Comparison of ENCODE assay signal across 28 cellular contexts in genomic region chr5:83453937-83454336, GRCh38.
"Had no signal": no experiment of that assay in that cellular context is flagged by ENCODE, and none has a peak within 500 bp of the region (broad histone marks: within the 10 kb centered on the region; RNA-seq: fewer than 3 reads in every experiment).

No MANE protein-coding gene starts in this region.

- H3K4me1 ChIP-seq: neural progenitor cell, parathyroid adenoma, psoas muscle, right lobe of liver, sigmoid colon, spleen, suprapubic skin, testis, tibial artery, transverse colon, upper lobe of right lung, uterus had no signal

- H3K27me3 ChIP-seq: neural progenitor cell, ovary, right lobe of liver, sigmoid colon, suprapubic skin, testis, tibial artery, transverse colon, upper lobe of right lung, uterus had no signal

- H3K27ac ChIP-seq: neural progenitor cell, ovary, parathyroid adenoma, psoas muscle, right lobe of liver, sigmoid colon, spleen, suprapubic skin, testis, tibial artery, transverse colon, upper lobe of right lung, uterus had no signal

- ATAC-seq: natural killer cell; psoas muscle; right cardiac atrium; right lobe of liver; stimulated activated memory B cell treated with anti-CD40 and anti-IgM and Interleukin-4, amounts not matched to agents 10 μg/mL and 1 μg/mL and 100 μg/mL, for 72 hours; stimulated activated naive CD8-positive, alpha-beta T cell treated with anti-CD3 and anti-CD28 coated beads, Interleukin-15, amount 100 ng/mL, for 72 hours; stimulated activated naive CD8-positive, alpha-beta T cell treated with anti-CD3 and anti-CD28 coated beads, Interleukin-15, Interleukin-2, amounts not matched to agents 100 U/mL and 50 U/mL, for 24 hours; upper lobe of right lung had no signal

- H3K9ac ChIP-seq: neural progenitor cell, parathyroid adenoma had no signal

- H3K4me2 ChIP-seq: neural progenitor cell, smooth muscle cell had no signal

- H3K4me3 ChIP-seq: neural progenitor cell, ovary, psoas muscle, right lobe of liver, sigmoid colon, smooth muscle cell, spleen, suprapubic skin, testis, tibial artery, transverse colon, upper lobe of right lung, uterus had no signal

- H3K79me2 ChIP-seq: parathyroid adenoma had no signal

- H3K9me3 ChIP-seq: ovary, right lobe of liver, testis, uterus had no signal

- H3K36me3 ChIP-seq: neural progenitor cell, ovary, right lobe of liver, sigmoid colon, spleen, suprapubic skin, tibial artery, transverse colon, upper lobe of right lung had no signal

- H2AFZ ChIP-seq: neural progenitor cell, parathyroid adenoma had no signal

- DNase-seq: natural killer cell; occipital lobe; ovary; posterior cingulate gyrus; psoas muscle; right cardiac atrium; right lobe of liver; sigmoid colon; spleen; stimulated activated CD4-positive, alpha-beta T cell treated with anti-CD3 and anti-CD28 coated beads, Interleukin-12 subunit alpha, Interleukin-12 subunit beta, amount 100 ng/mL, for 4 hours; stimulated activated CD4-positive, alpha-beta T cell treated with anti-CD3 and anti-CD28 coated beads, Interleukin-1b, Interleukin-23, amount 100 ng/mL, for 48 hours; stimulated activated CD4-positive, alpha-beta T cell treated with anti-CD3 and anti-CD28 coated beads, Interleukin-4, amount 100 ng/mL, for 1 hour; stimulated activated CD4-positive, alpha-beta T cell treated with anti-CD3 and anti-CD28 coated beads, Interleukin-4, amount 100 ng/mL, for 4 hours; stimulated activated CD8-positive, alpha-beta memory T cell treated with anti-CD3 and anti-CD28 coated beads, Interleukin-4, amount 100 ng/mL, for 48 hours; stimulated activated naive CD4-positive, alpha-beta T cell; stimulated activated naive CD8-positive, alpha-beta T cell treated with anti-CD3 and anti-CD28 coated beads, Interleukin-15, amount 100 ng/mL, for 72 hours; stimulated activated naive CD8-positive, alpha-beta T cell treated with anti-CD3 and anti-CD28 coated beads, Interleukin-15, Interleukin-2, amounts not matched to agents 100 U/mL and 50 U/mL, for 24 hours; substantia nigra; testis; tibial artery; transverse colon; upper lobe of right lung; uterus had no signal
